In genomic region chr12:69070319-69071090, GRCh38 we compare ENCODE assay signal across 8 cellular contexts.
A peak's percentile ranks its signal among the peaks of the same experiment; 100 is the strongest.
DNase-seq lines count a peak whose midpoint lies in the region; ATAC-seq and TF ChIP-seq lines count a peak whose summit lies in the region.

No MANE protein-coding gene starts in this region.

- H3K79me1 ChIP-seq in mesenchymal stem cell (replicated peaks; ENCODE audit: low read length, poor library complexity, severe bottlenecking), result no peaks in the 10 kb centered on the region

- H3K4me2 ChIP-seq in mesenchymal stem cell (ENCODE audit: low read length, poor library complexity, severe bottlenecking), result no peak overlapping the region

- no peak overlapping the region for H3K14ac ChIP-seq in mesenchymal stem cell (ENCODE audit: low read length in 2 of 2)

- no peaks in the 10 kb centered on the region for H3K36me3 ChIP-seq in mesenchymal stem cell (ENCODE audit: control insufficient read depth in 1 of 2, insufficient read depth in 2 of 2, low read depth in 1 of 2, low read length in 2 of 2)

- TF ChIP-seq CTCF in AG09309 (IDR thresholded peaks at IDR 0.05; ENCODE audit: control insufficient read depth, insufficient read depth, low read depth, low read length, missing control alignments), result peak; percentile 94

- no peak overlapping the region for H2AK5ac ChIP-seq in mesenchymal stem cell (ENCODE audit: low read length, severe bottlenecking)

- peak; percentile 37 for DNase-seq in AG09309 (ENCODE audit: low read depth)
- peak; percentile 14 to 75 for DNase-seq in NCI-H526 (lab: John Stamatoyannopoulos, UW)
- peak; percentile 22 to 65 for DNase-seq in activated CD4-positive, alpha-beta T cell treated with anti-CD3 and anti-CD28 coated beads, Interleukin-2, amount 50 U/mL, for 24 hours (ENCODE audit: low read depth in 1 of 2, low spot score in 1 of 2)
- peak; percentile 43 for DNase-seq in effector CD4-positive, alpha-beta T cell
- peak; percentile 64 for DNase-seq in mesenchymal stem cell
- DNase-seq in stimulated activated CD8-positive, alpha-beta memory T cell treated with anti-CD3 and anti-CD28 coated beads, Interleukin-4, amount 100 ng/mL, for 48 hours, result peak; percentile 79

- peaks cover 4% of the 10 kb centered on the region for H3K4me1 ChIP-seq in mesenchymal stem cell (ENCODE audit: control insufficient read depth, insufficient read depth, low read depth, low read length)

- no peak overlapping the region for H2BK12ac ChIP-seq in mesenchymal stem cell (ENCODE audit: low read length in 2 of 2)

- H3K18ac ChIP-seq in mesenchymal stem cell (ENCODE audit: low read depth in 1 of 2, low read length in 2 of 2), result no peak overlapping the region

- H2AFZ ChIP-seq in mesenchymal stem cell (ENCODE audit: low read depth, low read length), result no peak overlapping the region

- no peak overlapping the region for H4K91ac ChIP-seq in mesenchymal stem cell (ENCODE audit: low read length)

- no peak overlapping the region for H2BK120ac ChIP-seq in mesenchymal stem cell (ENCODE audit: low read depth, low read length)

- H2BK15ac ChIP-seq in mesenchymal stem cell (ENCODE audit: low read depth, poor library complexity, severe bottlenecking), result no peak overlapping the region

- no peak overlapping the region for H3K23ac ChIP-seq in mesenchymal stem cell (ENCODE audit: low read length in 2 of 2)

- H3K9ac ChIP-seq in mesenchymal stem cell (ENCODE audit: low read length), result no peak overlapping the region

- no peak overlapping the region for H3K27ac ChIP-seq in mesenchymal stem cell (ENCODE audit: low read length, poor library complexity, severe bottlenecking)

- no peak overlapping the region for H3K4me3 ChIP-seq in AG09309 (ENCODE audit: control insufficient read depth, low read depth, low read length)
- H3K4me3 ChIP-seq in mesenchymal stem cell (ENCODE audit: insufficient read depth in 1 of 2, low read depth in 1 of 2, low read length in 2 of 2), result no peak overlapping the region

- 23% methylated on average over 6 of the region's 6 CpGs for WGBS in mesenchymal stem cell

- H3K9me3 ChIP-seq in mesenchymal stem cell (ENCODE audit: control insufficient read depth, low read length), result no peaks in the 10 kb centered on the region

- H3K27me3 ChIP-seq in mesenchymal stem cell (ENCODE audit: control insufficient read depth in 1 of 2, insufficient read depth in 1 of 2, low read length in 2 of 2), result no peaks in the 10 kb centered on the region

- no peak overlapping the region for H3K4ac ChIP-seq in mesenchymal stem cell (ENCODE audit: low read depth in 1 of 2, low read length in 2 of 2)

- peak; percentile 91 for ATAC-seq in GM18867 (IDR thresholded peaks at IDR 0.05; ENCODE audit: unreplicated experiment)
- peak; percentile 91 for ATAC-seq in HG03175 (IDR thresholded peaks at IDR 0.05; ENCODE audit: unreplicated experiment)

- no peak overlapping the region for H2BK5ac ChIP-seq in mesenchymal stem cell (ENCODE audit: low read depth, low read length, poor library complexity, severe bottlenecking)

- H4K8ac ChIP-seq in mesenchymal stem cell (ENCODE audit: low read length), result no peak overlapping the region
